ENCODE assay signal across 13 cellular contexts in the genomic region with DNA sequence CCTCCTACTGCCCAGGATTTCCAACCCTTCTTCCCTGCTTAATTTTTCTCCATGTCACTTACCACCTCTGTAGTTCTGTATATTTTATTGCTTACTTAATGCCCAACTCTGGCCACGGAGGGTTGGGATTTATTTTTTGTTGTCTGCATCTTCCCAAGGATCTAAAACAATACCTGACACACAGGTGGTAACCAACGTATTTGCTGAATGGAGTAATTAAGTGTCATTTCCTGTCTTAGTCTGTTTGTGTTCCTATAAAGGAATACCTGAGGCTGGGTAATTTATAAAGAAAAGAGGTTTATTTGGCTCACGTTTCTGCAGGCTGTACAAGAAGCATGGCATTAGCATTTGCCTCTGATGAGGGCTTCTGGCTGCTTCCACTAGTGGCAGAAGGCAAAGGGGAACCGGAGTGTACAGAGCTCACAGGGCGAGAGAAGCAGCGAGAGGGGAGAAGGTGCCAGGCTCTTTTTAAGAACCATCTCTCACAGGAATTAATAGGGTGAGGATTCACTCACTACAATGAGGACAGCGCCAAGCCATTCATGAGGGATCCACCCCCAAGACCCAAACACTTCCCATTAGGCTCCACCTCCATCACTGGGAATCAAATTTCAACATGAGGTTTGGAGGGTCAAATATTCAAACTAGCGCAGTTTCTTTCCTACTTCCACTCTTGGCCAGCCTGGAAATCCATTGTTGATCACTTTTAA. TPM values are rescaled to one million over a fixed set of nuclear protein-coding genes. Genes with fewer than 3 reads are reported as not detected.
DNase-seq lines count a peak whose midpoint lies in the region; ATAC-seq and TF ChIP-seq lines count a peak whose summit lies in the region.
"Had no signal": no experiment of that assay in that cellular context is flagged by ENCODE, and none has a peak within 500 bp of the region (broad histone marks: within the 10 kb centered on the region; RNA-seq: fewer than 3 reads in every experiment).

No MANE protein-coding gene starts in this region.

- 0 out of 2 replicates have a peak overlapping the region, but pooled peaks have one; percentile 15 for H3K18ac ChIP-seq in IMR-90 (ENCODE audit: low read depth, low read length)

- DNase-seq in IMR-90, result no peak
- no peak for DNase-seq in PC-9
- DNase-seq in fibroblast of villous mesenchyme (ENCODE audit: low read depth), result peak; percentile 53
- DNase-seq in spleen, result no peak
- DNase-seq in NCI-H187 (lab: John Stamatoyannopoulos, UW), result no peak
- DNase-seq in posterior cingulate gyrus, result no peak
- DNase-seq in T-helper 9 cell, result no peak
- DNase-seq in RKO (ENCODE audit: low spot score), result no peak
- DNase-seq: activated naive CD4-positive, alpha-beta T cell treated with anti-CD3 and anti-CD28 coated beads, Interleukin-2, amount 10 ng/mL, durations not matched to agents 7 days and 5 days; foreskin melanocyte; NCI-H1092; stimulated activated naive B cell treated with anti-CD40 and anti-IgM and Interleukin-4, amounts not matched to agents 10 μg/mL and 1 μg/mL and 100 μg/mL, for 72 hours had no signal

- H4K8ac ChIP-seq in IMR-90 (ENCODE audit: low read depth in 2 of 2, low read length in 2 of 2), result no peak overlapping the region

- H2BK120ac ChIP-seq in IMR-90 (ENCODE audit: low read depth, low read length), result no peak overlapping the region

- no peak overlapping the region for H2BK20ac ChIP-seq in IMR-90 (ENCODE audit: low read depth, low read length)

- H3K79me1 ChIP-seq in IMR-90 (ENCODE audit: low read depth in 1 of 2, low read length in 2 of 2), result peaks cover 15 to 32% of the 10 kb centered on the region in 2 experiments

- no peak overlapping the region for H3K9ac ChIP-seq in IMR-90 (ENCODE audit: low read depth, low read length)
- H3K9ac ChIP-seq: BLaER1 had no signal

- H3K4ac ChIP-seq in IMR-90 (ENCODE audit: low read depth, low read length), result no peak overlapping the region

- no peaks in the 10 kb centered on the region for H4K20me1 ChIP-seq in IMR-90 (ENCODE audit: insufficient read depth, low read length)
- H4K20me1 ChIP-seq in PC-9 (ENCODE audit: insufficient read depth), result no peaks in the 10 kb centered on the region
- H4K20me1 ChIP-seq: BLaER1 had no signal

- H3K9me2 ChIP-seq in PC-9 (ENCODE audit: insufficient read depth), result no peaks in the 10 kb centered on the region

- POLR2A ChIA-PET in IMR-90 (lab: Charles Lee; ENCODE audit: unreplicated experiment), result no interaction called here
- POLR2A ChIA-PET in PC-9 (lab: Charles Lee; ENCODE audit: unreplicated experiment), result no interaction called here

- H3K4me3 ChIP-seq in IMR-90 (ENCODE audit: insufficient read depth, low read depth, low read length), result no peak overlapping the region
- H3K4me3 ChIP-seq in PC-9, result no peak overlapping the region
- no peak overlapping the region for H3K4me3 ChIP-seq in fibroblast of villous mesenchyme (ENCODE audit: low read depth, low read length)
- no peak overlapping the region for H3K4me3 ChIP-seq in spleen
- H3K4me3 ChIP-seq: BLaER1 had no signal

- CTCF ChIA-PET in IMR-90 (lab: Yijun Ruan, JAX), result no interaction called here
- CTCF ChIA-PET in PC-9 (lab: Charles Lee), result interaction anchor here (0.7 kb wide), 1 partner anchor 11 kb away, joined by 5 read pairs; no protein-coding TSS in a partner anchor

- H3K79me2 ChIP-seq in PC-9 (ENCODE audit: low read depth), result peaks cover 53% of the 10 kb centered on the region

- H3K14ac ChIP-seq in IMR-90 (replicated peaks; ENCODE audit: low read depth, low read length), result peak overlapping the region; percentile 36

- H2BK15ac ChIP-seq in IMR-90 (ENCODE audit: low read depth, low read length), result no peak overlapping the region

- ATAC-seq in IMR-90 (ENCODE audit: low read depth), result peak; percentile 48
- ATAC-seq: stimulated activated naive B cell treated with anti-CD40 and anti-IgM and Interleukin-4, amounts not matched to agents 10 μg/mL and 1 μg/mL and 100 μg/mL, for 72 hours had no signal

- TF ChIP-seq POLR2A in IMR-90 (IDR thresholded peaks at IDR 0.05; ENCODE audit: low read depth, low read length) (no peak), spleen (IDR thresholded peaks at IDR 0.05) (no peak)

- H3K23ac ChIP-seq in IMR-90 (ENCODE audit: low read depth, low read length), result no peak overlapping the region

- no peak overlapping the region for H2AK9ac ChIP-seq in IMR-90 (replicated peaks; ENCODE audit: low read depth, low read length, poor library complexity)

- H3K36me3 ChIP-seq in IMR-90 (ENCODE audit: control insufficient read depth, insufficient read depth, low read length) (no peaks in the 10 kb centered on the region; the same call in 1 of the 2 replicates), PC-9 (ENCODE audit: low read depth) (0 out of 2 replicates have a peak, but pooled peaks cover 4% of the 10 kb centered on the region), spleen (peaks cover 0 to 2% (median 0%) of the 10 kb centered on the region in 6 donors)
- H3K36me3 ChIP-seq: BLaER1 had no signal

- no peak overlapping the region for H4K91ac ChIP-seq in IMR-90 (ENCODE audit: insufficient read depth, low read depth, low read length)

- H3K56ac ChIP-seq in IMR-90 (ENCODE audit: extremely low read depth, insufficient read depth, low read length), result no peak overlapping the region

- BruUV-seq in IMR-90 (replicated peaks; lab: Mats Ljungman, UMichigan) (no TSS peak), PC-9 (replicated peaks; lab: Mats Ljungman, UMichigan) (no TSS peak)

- H3K4me1 ChIP-seq in IMR-90 (ENCODE audit: control insufficient read depth, insufficient read depth, low read length), result peaks cover 18% of the 10 kb centered on the region
- H3K4me1 ChIP-seq in PC-9 (replicated peaks; ENCODE audit: insufficient read depth), result peaks cover 91% of the 10 kb centered on the region
- H3K4me1 ChIP-seq in spleen, result peaks cover 25 to 94% (median 53%) of the 10 kb centered on the region in 6 donors

- TF ChIP-seq RAD21 in IMR-90 (IDR thresholded peaks at IDR 0.05; ENCODE audit: low read length), result no peak

- H3K4me2 ChIP-seq in IMR-90 (ENCODE audit: low read depth, low read length) (peak overlapping the region; percentile 38; the same call in 1 of the 2 replicates), PC-9 (peak overlapping the region; percentile 77)
- H3K4me2 ChIP-seq: BLaER1 had no signal

- H3K9me3 ChIP-seq in IMR-90 (ENCODE audit: control insufficient read depth, insufficient read depth, low read length) (no peaks in the 10 kb centered on the region), PC-9 (ENCODE audit: insufficient read depth, low read depth) (no peaks in the 10 kb centered on the region), spleen (no peaks in the 10 kb centered on the region)
- H3K9me3 ChIP-seq: BLaER1 had no signal

- H3K27ac ChIP-seq in IMR-90 (ENCODE audit: insufficient read depth, low read length), result no peak overlapping the region
- H3K27ac ChIP-seq in PC-9, result peak overlapping the region; percentile 99
- H3K27ac ChIP-seq in spleen, result peak overlapping the region in 6 of 8 donors; percentile 11 to 85 (median 77)
- H3K27ac ChIP-seq: BLaER1 had no signal

- 43% methylated on average over 2 of the region's 8 CpGs; no CpG with 5 or more reads in 1 of the 2 experiments for WGBS in IMR-90 (ENCODE audit: extremely low coverage in 2 of 2, insufficient read length in 1 of 2), 2 experiments
- WGBS in spleen, 5 donors, result 65 to 80% (median 73%) methylated on average over 8 of the region's 8 CpGs

- H2AK5ac ChIP-seq in IMR-90 (ENCODE audit: low read depth, low read length), result no peak overlapping the region; the same call in 1 of the 2 replicates

- H4K5ac ChIP-seq in IMR-90 (ENCODE audit: low read depth, low read length), result no peak overlapping the region

- no peak for TF ChIP-seq CTCF in IMR-90 (conservative IDR thresholded peaks at IDR 0.05; ENCODE audit: low read depth, low read length)
- TF ChIP-seq CTCF in PC-9 (conservative IDR thresholded peaks at IDR 0.05), result no peak
- TF ChIP-seq CTCF in fibroblast of villous mesenchyme (IDR thresholded peaks at IDR 0.05; ENCODE audit: insufficient read depth, low read depth, low read length), result no peak
- TF ChIP-seq CTCF in spleen (IDR thresholded peaks at IDR 0.05 in 8 of 11, conservative IDR thresholded peaks at IDR 0.05 in 3 of 11), result no peak

- H3F3A ChIP-seq in PC-9 (ENCODE audit: insufficient read depth, low read depth), result peaks cover 70% of the 10 kb centered on the region

- in situ Hi-C loops in IMR-90 (cut with MboI; ENCODE audit: low sequenced_read_pairs), result no loop called here

- H3K27me3 ChIP-seq in IMR-90 (ENCODE audit: control insufficient read depth, insufficient read depth, low read length) (no peaks in the 10 kb centered on the region), PC-9 (ENCODE audit: insufficient read depth, low read depth) (no peaks in the 10 kb centered on the region), spleen (replicated peaks in 1 of 7) (no peaks in the 10 kb centered on the region)
- H3K27me3 ChIP-seq: BLaER1 had no signal

- dilution Hi-C loops in IMR-90 (cut with HindIII; ENCODE audit: low sequenced_read_pairs, unreplicated experiment), result no loop called here

- H2AFZ ChIP-seq in IMR-90 (replicated peaks; ENCODE audit: low read length, poor library complexity), result no peak overlapping the region
- no peak overlapping the region for H2AFZ ChIP-seq in PC-9

- intact Hi-C loops in IMR-90 (cut with micrococcal nuclease), result loop anchor here (5.0 kb wide), 1 partner anchor 42 kb away; no protein-coding TSS in a partner anchor
- intact Hi-C loops in PC-9 (cut with micrococcal nuclease; ENCODE audit: unreplicated experiment), result loop anchor here (5.0 kb wide), 1 partner anchor 47 kb away; the partner anchor contains the start of gene ERN1
- intact Hi-C loops in spleen (cut with DNase I; ENCODE audit: low total_unique reads), result no loop called here
- intact Hi-C loops in posterior cingulate gyrus (cut with DNase I), result no loop called here

- peaks cover 21% of the 10 kb centered on the region; the same call in 1 of the 2 replicates for H3K9me1 ChIP-seq in IMR-90 (ENCODE audit: insufficient read depth, low read length)

- H2BK5ac ChIP-seq in IMR-90 (ENCODE audit: low read depth, low read length, poor library complexity, severe bottlenecking), result no peak overlapping the region

TF ChIP-seq in IMR-90, 13 proteins besides CTCF, POLR2A, EP300 and RAD21 (continues in another document):
- TF ChIP-seq, protein P1, sequence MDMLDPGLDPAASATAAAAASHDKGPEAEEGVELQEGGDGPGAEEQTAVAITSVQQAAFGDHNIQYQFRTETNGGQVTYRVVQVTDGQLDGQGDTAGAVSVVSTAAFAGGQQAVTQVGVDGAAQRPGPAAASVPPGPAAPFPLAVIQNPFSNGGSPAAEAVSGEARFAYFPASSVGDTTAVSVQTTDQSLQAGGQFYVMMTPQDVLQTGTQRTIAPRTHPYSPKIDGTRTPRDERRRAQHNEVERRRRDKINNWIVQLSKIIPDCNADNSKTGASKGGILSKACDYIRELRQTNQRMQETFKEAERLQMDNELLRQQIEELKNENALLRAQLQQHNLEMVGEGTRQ (IDR thresholded peaks at IDR 0.05; ENCODE audit: low read depth, low read length), result no peak

RNA-seq across cellular contexts. Expression of gene ERN1, which starts 44.8 kb away (rescaled TPM):
- total RNA-seq in IMR-90 (2012; rRNA removed) (2.2 and 2.7 TPM in 2 replicates), PC-9 (2021) (9.2 and 11.7 TPM in 2 replicates), fibroblast of villous mesenchyme (13.5 and 14.7 TPM in 2 replicates), spleen (10 to 100 TPM; 34.5 to 65.4 (median 47.2) TPM)
- polyA plus RNA-seq in IMR-90 (2012; rRNA removed) (3.7 and 4.1 TPM in 2 replicates), spleen (1 to 10 TPM; 3.1 to 6.2 (median 3.7) TPM)
- 3.2 and 3.4 TPM in 2 replicates for polyA plus RNA-seq in IMR-90 (2012; cell fraction: cytosol; rRNA removed)
- 7.5 and 10.9 TPM in 2 replicates for polyA plus RNA-seq in IMR-90 (2012; cell fraction: nucleus; rRNA removed; ENCODE audit: low replicate concordance)

Comparison
In these comparisons a context has a peak if more than half of its experiments do, and no peak if none do; other contexts are left out.
1. intact Hi-C loops: an anchor here in IMR-90 (5.0 kb wide) and PC-9 (5.0 kb wide); none called in spleen and posterior cingulate gyrus.